In genomic region chr14:25006961-25007795, GRCh38 we compare ENCODE assay signal across 11 cellular contexts. TPM values are rescaled to one million over a fixed set of nuclear protein-coding genes. Genes with fewer than 3 reads are reported as not detected.
DNase-seq lines count a peak whose midpoint lies in the region; ATAC-seq and TF ChIP-seq lines count a peak whose summit lies in the region.
"Had no signal": no experiment of that assay in that cellular context is flagged by ENCODE, and none has a peak within 500 bp of the region (broad histone marks: within the 10 kb centered on the region; RNA-seq: fewer than 3 reads in every experiment).

No MANE protein-coding gene starts in this region.

- no peaks in the 10 kb centered on the region for H3K9me2 ChIP-seq in PC-9 (ENCODE audit: insufficient read depth)

- H3F3A ChIP-seq in PC-9 (ENCODE audit: insufficient read depth, low read depth), result no peaks in the 10 kb centered on the region

- CTCF ChIA-PET in activated CD4-positive, alpha-beta T cell treated with anti-CD3 and anti-CD28 coated beads for 36 hours (lab: Charles Lee), result no interaction called here
- CTCF ChIA-PET in PC-9 (lab: Charles Lee), result interaction anchor here (0.6 to 1.6 kb wide), 2 partner anchors 17 to 201 kb away, joined by 3 to 4 read pairs; no protein-coding TSS in a partner anchor

- H3K27ac ChIP-seq in PC-9 (no peak overlapping the region), upper lobe of right lung (peak overlapping the region; percentile 47)
- H3K27ac ChIP-seq: C4-2B, testis had no signal

- H3K27me3 ChIP-seq in PC-9 (ENCODE audit: insufficient read depth, low read depth) (no peaks in the 10 kb centered on the region), upper lobe of right lung (no peaks in the 10 kb centered on the region)
- H3K27me3 ChIP-seq: testis had no signal

- H3K4me1 Mint-ChIP-seq in activated CD4-positive, alpha-beta T cell treated with anti-CD3 and anti-CD28 coated beads for 36 hours, result no peaks in the 10 kb centered on the region
- H3K4me1 Mint-ChIP-seq in activated CD4-positive, alpha-beta T cell treated with anti-CD3 and anti-CD28 coated beads, Interleukin-2, amount 10 ng/mL, durations not matched to agents 24 days and 14 days, result no peaks in the 10 kb centered on the region
- H3K4me1 Mint-ChIP-seq in activated T-cell treated with anti-CD3 and anti-CD28 coated beads, Interleukin-2, amount 50 U/mL, for 24 hours (ENCODE audit: low read depth), result no peaks in the 10 kb centered on the region

- H3K4me3 ChIP-seq in PC-9, result no peak overlapping the region
- H3K4me3 ChIP-seq in upper lobe of right lung, result no peak overlapping the region
- H3K4me3 ChIP-seq: testis had no signal

- H4K20me1 ChIP-seq in PC-9 (ENCODE audit: insufficient read depth), result no peaks in the 10 kb centered on the region

- no peak overlapping the region for H3K27ac Mint-ChIP-seq in activated CD4-positive, alpha-beta T cell treated with anti-CD3 and anti-CD28 coated beads for 36 hours
- H3K27ac Mint-ChIP-seq in activated CD4-positive, alpha-beta T cell treated with anti-CD3 and anti-CD28 coated beads, Interleukin-2, amount 10 ng/mL, durations not matched to agents 24 days and 14 days, result no peak overlapping the region
- no peak overlapping the region for H3K27ac Mint-ChIP-seq in activated T-cell treated with anti-CD3 and anti-CD28 coated beads, Interleukin-2, amount 50 U/mL, for 24 hours

- intact Hi-C loops in activated CD4-positive, alpha-beta T cell treated with anti-CD3 and anti-CD28 coated beads for 36 hours (cut with DNase I, micrococcal nuclease), result no loop called here
- intact Hi-C loops in activated CD4-positive, alpha-beta T cell treated with anti-CD3 and anti-CD28 coated beads, Interleukin-2, amount 10 ng/mL, durations not matched to agents 24 days and 14 days (cut with micrococcal nuclease), result no loop called here
- intact Hi-C loops in PC-9 (cut with micrococcal nuclease; ENCODE audit: unreplicated experiment), result loop anchor here (1.0 to 5.0 kb wide), 2 partner anchors 25 to 125 kb away; no protein-coding TSS in a partner anchor
- intact Hi-C loops in upper lobe of right lung (cut with DNase I), result no loop called here

- peaks cover 16% of the 10 kb centered on the region for H3K27me3 Mint-ChIP-seq in activated CD4-positive, alpha-beta T cell treated with anti-CD3 and anti-CD28 coated beads for 36 hours
- H3K27me3 Mint-ChIP-seq in activated CD4-positive, alpha-beta T cell treated with anti-CD3 and anti-CD28 coated beads, Interleukin-2, amount 10 ng/mL, durations not matched to agents 24 days and 14 days, result peaks cover 3% of the 10 kb centered on the region
- peaks cover 14% of the 10 kb centered on the region for H3K27me3 Mint-ChIP-seq in activated T-cell treated with anti-CD3 and anti-CD28 coated beads, Interleukin-2, amount 50 U/mL, for 24 hours

- H3K4me3 Mint-ChIP-seq in activated CD4-positive, alpha-beta T cell treated with anti-CD3 and anti-CD28 coated beads for 36 hours, result no peak overlapping the region
- H3K4me3 Mint-ChIP-seq in activated CD4-positive, alpha-beta T cell treated with anti-CD3 and anti-CD28 coated beads, Interleukin-2, amount 10 ng/mL, durations not matched to agents 24 days and 14 days, result no peak overlapping the region
- H3K4me3 Mint-ChIP-seq in activated T-cell treated with anti-CD3 and anti-CD28 coated beads, Interleukin-2, amount 50 U/mL, for 24 hours, result no peak overlapping the region

- DNase-seq in activated CD4-positive, alpha-beta T cell treated with anti-CD3 and anti-CD28 coated beads for 36 hours, result no peak
- no peak for DNase-seq in activated CD4-positive, alpha-beta T cell treated with anti-CD3 and anti-CD28 coated beads, Interleukin-2, amount 10 ng/mL, durations not matched to agents 24 days and 14 days
- DNase-seq in PC-9, result peak; percentile 21 to 82
- peak; percentile 23 for DNase-seq in glomerular visceral epithelial cell (ENCODE audit: extremely low spot score)
- DNase-seq in upper lobe of right lung, result no peak
- DNase-seq in activated T-cell treated with anti-CD3 and anti-CD28 coated beads, Interleukin-2, amount 50 U/mL, for 24 hours, result no peak
- DNase-seq in NCI-H82 treated with DMSO at 0.1 percent for 48 hours (lab: John Stamatoyannopoulos, UW; ENCODE audit: unreplicated experiment), result no peak
- DNase-seq in GF-D8 (lab: John Stamatoyannopoulos, UW), result no peak
- DNase-seq: activated CD4-positive, alpha-beta T cell treated with anti-CD3 and anti-CD28 coated beads for 4 hours had no signal

- ATAC-seq in activated CD4-positive, alpha-beta T cell treated with anti-CD3 and anti-CD28 coated beads for 36 hours, result peak; percentile 26
- ATAC-seq in upper lobe of right lung, result peak; percentile 84

- no peak overlapping the region for H2AFZ ChIP-seq in PC-9

- POLR2A ChIA-PET in activated CD4-positive, alpha-beta T cell treated with anti-CD3 and anti-CD28 coated beads for 36 hours (lab: Charles Lee), result no interaction called here
- POLR2A ChIA-PET in PC-9 (lab: Charles Lee; ENCODE audit: unreplicated experiment), result interaction anchor here (0.7 kb wide), 1 partner anchor 41 kb away, joined by 3 read pairs; no protein-coding TSS in a partner anchor

- no peaks in the 10 kb centered on the region for H3K79me2 ChIP-seq in PC-9 (ENCODE audit: low read depth)

- no peaks in the 10 kb centered on the region for H3K36me3 Mint-ChIP-seq in activated CD4-positive, alpha-beta T cell treated with anti-CD3 and anti-CD28 coated beads for 36 hours (ENCODE audit: low read depth)
- no peaks in the 10 kb centered on the region for H3K36me3 Mint-ChIP-seq in activated CD4-positive, alpha-beta T cell treated with anti-CD3 and anti-CD28 coated beads, Interleukin-2, amount 10 ng/mL, durations not matched to agents 24 days and 14 days (ENCODE audit: low read depth)
- H3K36me3 Mint-ChIP-seq in activated T-cell treated with anti-CD3 and anti-CD28 coated beads, Interleukin-2, amount 50 U/mL, for 24 hours (ENCODE audit: low read depth), result no peaks in the 10 kb centered on the region

- no TSS peak for BruUV-seq in PC-9 (replicated peaks; lab: Mats Ljungman, UMichigan)

- H3K4me2 ChIP-seq in PC-9, result no peak overlapping the region

- H3K9me3 ChIP-seq in PC-9 (ENCODE audit: insufficient read depth, low read depth) (no peaks in the 10 kb centered on the region), upper lobe of right lung (no peaks in the 10 kb centered on the region)
- H3K9me3 ChIP-seq: testis had no signal

- H3K9me3 Mint-ChIP-seq in activated CD4-positive, alpha-beta T cell treated with anti-CD3 and anti-CD28 coated beads for 36 hours (ENCODE audit: low read depth), result no peaks in the 10 kb centered on the region
- H3K9me3 Mint-ChIP-seq in activated CD4-positive, alpha-beta T cell treated with anti-CD3 and anti-CD28 coated beads, Interleukin-2, amount 10 ng/mL, durations not matched to agents 24 days and 14 days, result no peaks in the 10 kb centered on the region
- no peaks in the 10 kb centered on the region for H3K9me3 Mint-ChIP-seq in activated T-cell treated with anti-CD3 and anti-CD28 coated beads, Interleukin-2, amount 50 U/mL, for 24 hours

- no peak for TF ChIP-seq CTCF in PC-9 (conservative IDR thresholded peaks at IDR 0.05)
- no peak for TF ChIP-seq CTCF in upper lobe of right lung (IDR thresholded peaks at IDR 0.05)

- H3K36me3 ChIP-seq in PC-9 (ENCODE audit: low read depth) (no peaks in the 10 kb centered on the region), upper lobe of right lung (no peaks in the 10 kb centered on the region)

- H3K4me1 ChIP-seq in PC-9 (replicated peaks; ENCODE audit: insufficient read depth) (no peaks in the 10 kb centered on the region), upper lobe of right lung (peaks cover 8% of the 10 kb centered on the region)
- H3K4me1 ChIP-seq: testis had no signal

RNA-seq across cellular contexts. Expression of gene STXBP6, which starts 42.8 kb away (rescaled TPM):
- total RNA-seq in activated CD4-positive, alpha-beta T cell treated with anti-CD3 and anti-CD28 coated beads for 36 hours, result not detected
- not detected in 2 replicates for total RNA-seq in activated CD4-positive, alpha-beta T cell treated with anti-CD3 and anti-CD28 coated beads, Interleukin-2, amount 10 ng/mL, durations not matched to agents 24 days and 14 days
- total RNA-seq in PC-9 (2021), result 10.0 and 12.3 TPM in 2 replicates
- 27.4 TPM for total RNA-seq in upper lobe of right lung

Comparison
In these comparisons a context has a peak if more than half of its experiments do, and no peak if none do; other contexts are left out.
1. DNase-seq: peak in PC-9 (2 of 2) and glomerular visceral epithelial cell (single experiment); none in activated CD4-positive, alpha-beta T cell treated with anti-CD3 and anti-CD28 coated beads for 36 hours (single experiment), activated CD4-positive, alpha-beta T cell treated with anti-CD3 and anti-CD28 coated beads, Interleukin-2, amount 10 ng/mL, durations not matched to agents 24 days and 14 days (single experiment), upper lobe of right lung (single experiment), activated T-cell treated with anti-CD3 and anti-CD28 coated beads, Interleukin-2, amount 50 U/mL, for 24 hours (single experiment), NCI-H82 treated with DMSO at 0.1 percent for 48 hours (single experiment) and GF-D8 (single experiment).